In the genomic region with DNA sequence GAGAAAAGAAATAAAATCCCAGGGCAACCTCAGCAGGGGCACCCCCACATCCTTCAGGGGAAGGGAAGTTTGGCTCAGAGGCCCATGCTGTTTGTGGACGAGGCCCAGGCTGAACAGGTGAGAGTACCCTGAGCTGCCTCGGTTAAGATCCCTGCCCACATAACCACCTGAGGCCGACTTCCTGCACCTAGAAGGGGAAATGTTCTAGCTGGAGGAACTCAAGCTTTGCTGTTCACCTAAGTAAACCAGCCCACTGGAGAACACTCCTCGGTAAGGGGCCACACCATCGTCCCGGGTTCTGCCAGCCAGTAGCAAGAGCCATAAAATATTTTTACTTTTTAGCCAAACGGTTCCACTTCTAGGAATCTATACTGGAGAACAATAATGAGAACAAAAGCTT, we compare ENCODE assay signal across 1 cellular context.
TF ChIP-seq lines count a peak whose summit lies in the region.

No MANE protein-coding gene starts in this region.

TF ChIP-seq in WTC11, 78 proteins besides CTCF, POLR2A, EP300 and RAD21 (continued from another document):
- TF ChIP-seq, protein P1, sequence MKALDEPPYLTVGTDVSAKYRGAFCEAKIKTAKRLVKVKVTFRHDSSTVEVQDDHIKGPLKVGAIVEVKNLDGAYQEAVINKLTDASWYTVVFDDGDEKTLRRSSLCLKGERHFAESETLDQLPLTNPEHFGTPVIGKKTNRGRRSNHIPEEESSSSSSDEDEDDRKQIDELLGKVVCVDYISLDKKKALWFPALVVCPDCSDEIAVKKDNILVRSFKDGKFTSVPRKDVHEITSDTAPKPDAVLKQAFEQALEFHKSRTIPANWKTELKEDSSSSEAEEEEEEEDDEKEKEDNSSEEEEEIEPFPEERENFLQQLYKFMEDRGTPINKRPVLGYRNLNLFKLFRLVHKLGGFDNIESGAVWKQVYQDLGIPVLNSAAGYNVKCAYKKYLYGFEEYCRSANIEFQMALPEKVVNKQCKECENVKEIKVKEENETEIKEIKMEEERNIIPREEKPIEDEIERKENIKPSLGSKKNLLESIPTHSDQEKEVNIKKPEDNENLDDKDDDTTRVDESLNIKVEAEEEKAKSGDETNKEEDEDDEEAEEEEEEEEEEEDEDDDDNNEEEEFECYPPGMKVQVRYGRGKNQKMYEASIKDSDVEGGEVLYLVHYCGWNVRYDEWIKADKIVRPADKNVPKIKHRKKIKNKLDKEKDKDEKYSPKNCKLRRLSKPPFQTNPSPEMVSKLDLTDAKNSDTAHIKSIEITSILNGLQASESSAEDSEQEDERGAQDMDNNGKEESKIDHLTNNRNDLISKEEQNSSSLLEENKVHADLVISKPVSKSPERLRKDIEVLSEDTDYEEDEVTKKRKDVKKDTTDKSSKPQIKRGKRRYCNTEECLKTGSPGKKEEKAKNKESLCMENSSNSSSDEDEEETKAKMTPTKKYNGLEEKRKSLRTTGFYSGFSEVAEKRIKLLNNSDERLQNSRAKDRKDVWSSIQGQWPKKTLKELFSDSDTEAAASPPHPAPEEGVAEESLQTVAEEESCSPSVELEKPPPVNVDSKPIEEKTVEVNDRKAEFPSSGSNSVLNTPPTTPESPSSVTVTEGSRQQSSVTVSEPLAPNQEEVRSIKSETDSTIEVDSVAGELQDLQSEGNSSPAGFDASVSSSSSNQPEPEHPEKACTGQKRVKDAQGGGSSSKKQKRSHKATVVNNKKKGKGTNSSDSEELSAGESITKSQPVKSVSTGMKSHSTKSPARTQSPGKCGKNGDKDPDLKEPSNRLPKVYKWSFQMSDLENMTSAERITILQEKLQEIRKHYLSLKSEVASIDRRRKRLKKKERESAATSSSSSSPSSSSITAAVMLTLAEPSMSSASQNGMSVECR (CRISPR knock-in tag; IDR thresholded peaks at IDR 0.05; ENCODE audit: borderline replicate concordance), result no peak
- no peak for TF ChIP-seq ZNF396 (CRISPR knock-in tag; IDR thresholded peaks at IDR 0.05; ENCODE audit: borderline replicate concordance)
